18 cellular contexts compared by ENCODE assay signal in the genomic region with DNA sequence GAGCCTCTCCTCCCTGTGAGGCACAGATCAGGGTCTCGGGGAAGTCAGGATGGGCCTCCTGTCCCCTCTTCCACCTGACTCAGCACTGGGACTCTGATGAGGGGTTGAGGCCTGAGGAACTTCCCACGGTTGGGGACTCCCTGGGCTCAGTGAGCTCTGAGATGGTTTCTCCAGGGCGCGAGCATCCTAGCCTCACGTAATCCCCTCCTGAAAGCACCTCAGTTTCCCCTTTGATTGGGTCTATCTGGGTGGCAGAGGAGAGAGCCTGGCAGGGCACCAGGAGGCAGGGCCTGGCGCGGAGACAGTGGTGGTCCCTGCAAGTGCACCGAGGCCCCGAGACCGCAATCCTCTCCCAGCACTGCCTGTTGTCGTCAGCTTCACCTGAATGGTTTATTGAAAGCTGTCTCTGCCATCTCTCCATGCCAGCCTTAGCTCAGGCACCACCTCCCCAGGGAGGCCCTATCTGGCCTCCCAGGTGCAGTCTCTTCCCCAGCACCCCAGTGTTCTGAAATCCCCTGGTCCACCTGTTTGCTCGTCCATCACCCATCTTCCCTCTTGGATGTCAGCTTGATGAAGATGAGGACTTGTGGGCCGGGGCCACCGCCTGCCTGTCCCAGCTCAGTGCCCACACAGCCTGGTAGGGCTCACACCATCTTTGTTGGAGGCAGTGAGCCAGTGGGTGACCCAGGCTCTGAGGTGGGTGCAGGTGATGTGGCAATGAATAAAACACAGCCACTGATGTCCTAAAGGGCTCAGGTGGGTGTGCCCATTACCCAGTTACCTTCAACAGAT. TPM values are rescaled to one million over a fixed set of nuclear protein-coding genes. Genes with fewer than 3 reads are reported as not detected.
DNase-seq lines count a peak whose midpoint lies in the region; ATAC-seq, FAIRE-seq and TF ChIP-seq lines count a peak whose summit lies in the region.
"Had no signal": no experiment of that assay in that cellular context is flagged by ENCODE, and none has a peak within 500 bp of the region (broad histone marks: within the 10 kb centered on the region; RNA-seq: fewer than 3 reads in every experiment).

No MANE protein-coding gene starts in this region.

- H3K27ac ChIP-seq in HepG2 (ENCODE audit: extremely low read length, insufficient read depth, low read length): no peak overlapping the region
- H3K27ac ChIP-seq in right lobe of liver: no peak overlapping the region
- H3K27ac ChIP-seq in coronary artery: no peak overlapping the region
- H3K27ac ChIP-seq: BLaER1 treated with 17β-estradiol and CSF1 and Interleukin-3, amounts not matched to agents 10 nM and 100 nM; HL-60 had no signal

- H3K36me3 ChIP-seq in HepG2 (replicated peaks in 1 of 2; ENCODE audit: control insufficient read depth in 1 of 2, insufficient read depth in 2 of 2, low read length in 2 of 2) (no peaks in the 10 kb centered on the region), right lobe of liver (no peaks in the 10 kb centered on the region)
- H3K36me3 ChIP-seq: BLaER1 treated with 17β-estradiol and CSF1 and Interleukin-3, amounts not matched to agents 10 nM and 100 nM had no signal

- no peak for TF ChIP-seq POLR2A in HepG2 (IDR thresholded peaks at IDR 0.05; ENCODE audit: insufficient read depth in 1 of 2, low read depth in 2 of 2, low read length in 2 of 2)
- no peak for TF ChIP-seq POLR2A in right lobe of liver (IDR thresholded peaks at IDR 0.05)

- H3K27me3 Mint-ChIP-seq in stimulated activated memory B cell treated with anti-CD40 and anti-IgM and Interleukin-4, amounts not matched to agents 10 μg/mL and 1 μg/mL and 100 μg/mL, for 72 hours: peaks cover 37% of the 10 kb centered on the region

- no peak overlapping the region for H3K4me3 Mint-ChIP-seq in stimulated activated memory B cell treated with anti-CD40 and anti-IgM and Interleukin-4, amounts not matched to agents 10 μg/mL and 1 μg/mL and 100 μg/mL, for 72 hours
- H3K4me3 Mint-ChIP-seq: CD4-positive, CD25-positive, alpha-beta regulatory T cell; GM23338 had no signal

- no peaks in the 10 kb centered on the region for H3K79me2 ChIP-seq in HepG2 (ENCODE audit: insufficient read depth, low read length)

- no peaks in the 10 kb centered on the region for H3K36me3 Mint-ChIP-seq in stimulated activated memory B cell treated with anti-CD40 and anti-IgM and Interleukin-4, amounts not matched to agents 10 μg/mL and 1 μg/mL and 100 μg/mL, for 72 hours
- H3K36me3 Mint-ChIP-seq: CD4-positive, CD25-positive, alpha-beta regulatory T cell had no signal

- H3K9me3 ChIP-seq in HepG2 (ENCODE audit: low read length) (no peaks in the 10 kb centered on the region), right lobe of liver (no peaks in the 10 kb centered on the region)
- H3K9me3 ChIP-seq: BLaER1 treated with 17β-estradiol and CSF1 and Interleukin-3, amounts not matched to agents 10 nM and 100 nM had no signal

- in situ Hi-C loops in HepG2 (cut with HindIII; ENCODE audit: extremely low pct_ligation_motif_present, low pct_unique_long_range_greater_than_20kb): loop anchor here (5.0 kb wide), 2 partner anchors 36 to 101 kb away; no protein-coding TSS in a partner anchor

- intact Hi-C loops in HepG2 (cut with micrococcal nuclease; ENCODE audit: unreplicated experiment) (loop anchor here (2.0 kb wide), 1 partner anchor 99 kb away; no protein-coding TSS in a partner anchor), right lobe of liver (cut with DNase I) (no loop called here)

- no peaks in the 10 kb centered on the region for H4K20me1 ChIP-seq in HepG2 (ENCODE audit: insufficient read depth, low read length)
- H4K20me1 ChIP-seq: BLaER1 treated with 17β-estradiol and CSF1 and Interleukin-3, amounts not matched to agents 10 nM and 100 nM had no signal

- no TSS peak for BruUV-seq in HepG2 (replicated peaks; lab: Mats Ljungman, UMichigan)

- H3K9me3 Mint-ChIP-seq in stimulated activated memory B cell treated with anti-CD40 and anti-IgM and Interleukin-4, amounts not matched to agents 10 μg/mL and 1 μg/mL and 100 μg/mL, for 72 hours: peaks cover 4% of the 10 kb centered on the region

- TF ChIP-seq CTCF in HepG2 (CRISPR knock-in tag; IDR thresholded peaks at IDR 0.05) (no peak), right lobe of liver (IDR thresholded peaks at IDR 0.05) (no peak), coronary artery (IDR thresholded peaks at IDR 0.05) (no peak), foreskin fibroblast (IDR thresholded peaks at IDR 0.05; ENCODE audit: low read depth, low read length) (no peak)

- H3K4me3 ChIP-seq in HepG2 (replicated peaks in 1 of 3; ENCODE audit: insufficient read depth in 1 of 3, low read depth in 2 of 3, low read length in 3 of 3) (peak overlapping the region in 1 of 3 experiments; percentile 63; a peak in 2 of 6 replicates), right lobe of liver (no peak overlapping the region), coronary artery (no peak overlapping the region), foreskin fibroblast (ENCODE audit: low read depth in 1 of 2, low read length in 2 of 2) (no peak overlapping the region)
- H3K4me3 ChIP-seq: BLaER1 treated with 17β-estradiol and CSF1 and Interleukin-3, amounts not matched to agents 10 nM and 100 nM; GM12878; GM23338 had no signal

- no peak overlapping the region for H2AFZ ChIP-seq in HepG2 (ENCODE audit: low read length)
- H2AFZ ChIP-seq: GM23338 had no signal

- ATAC-seq in HepG2: peak; percentile 14
- ATAC-seq in right lobe of liver: no peak
- peak; percentile 13 for ATAC-seq in stimulated activated memory B cell treated with anti-CD40 and anti-IgM and Interleukin-4, amounts not matched to agents 10 μg/mL and 1 μg/mL and 100 μg/mL, for 72 hours
- ATAC-seq: GM23338 had no signal

- POLR2A ChIA-PET in HepG2 (lab: Yijun Ruan, JAX): interaction anchor here (1.2 to 5.8 kb wide), 2 partner anchors 14 kb away, joined by 5 to 92 read pairs; no protein-coding TSS in a partner anchor

- no peak for FAIRE-seq in HepG2 (lab: Jason Lieb, UNC)
- FAIRE-seq: GM12878 had no signal

- H3K27me3 ChIP-seq in HepG2 (ENCODE audit: control insufficient read depth in 1 of 2, insufficient read depth in 2 of 2, low read length in 2 of 2) (no peaks in the 10 kb centered on the region), right lobe of liver (no peaks in the 10 kb centered on the region)
- H3K27me3 ChIP-seq: BLaER1 treated with 17β-estradiol and CSF1 and Interleukin-3, amounts not matched to agents 10 nM and 100 nM had no signal

- TF ChIP-seq EP300 in HepG2 (IDR thresholded peaks at IDR 0.05; ENCODE audit: low read depth in 2 of 2, low read length in 2 of 2): no peak
- TF ChIP-seq EP300 in HepG2 (CRISPR knock-in tag; IDR thresholded peaks at IDR 0.05; ENCODE audit: borderline replicate concordance): no peak

- H3K4me2 ChIP-seq in HepG2 (ENCODE audit: low read depth, low read length): peak overlapping the region; percentile 77
- H3K4me2 ChIP-seq: GM23338 had no signal

- H3K4me1 Mint-ChIP-seq in stimulated activated memory B cell treated with anti-CD40 and anti-IgM and Interleukin-4, amounts not matched to agents 10 μg/mL and 1 μg/mL and 100 μg/mL, for 72 hours: no peaks in the 10 kb centered on the region
- H3K4me1 Mint-ChIP-seq: CD4-positive, CD25-positive, alpha-beta regulatory T cell; GM23338 had no signal

- no peak overlapping the region for H3K27ac Mint-ChIP-seq in stimulated activated memory B cell treated with anti-CD40 and anti-IgM and Interleukin-4, amounts not matched to agents 10 μg/mL and 1 μg/mL and 100 μg/mL, for 72 hours
- H3K27ac Mint-ChIP-seq: GM23338 had no signal

- WGBS in HepG2 (ENCODE audit: low lambda C conversion rate): 78% methylated on average over 9 of the region's 14 CpGs
- WGBS in right lobe of liver (ENCODE audit: insufficient coverage, low coverage, low lambda C conversion rate, missing lambda C conversion rate): 97% methylated on average over 5 of the region's 14 CpGs

- H3K4me1 ChIP-seq in HepG2 (ENCODE audit: insufficient read depth, low read length) (peaks cover 58% of the 10 kb centered on the region), right lobe of liver (peaks cover 0 to 8% (median 4%) of the 10 kb centered on the region in 4 donors)

- CTCF ChIA-PET in HepG2 (lab: Yijun Ruan, JAX; ENCODE audit: low intra/inter-chr PET ratio, low total read pairs): interaction anchor here (2.1 kb wide), 1 partner anchor 100 kb away, joined by 11 read pairs; no protein-coding TSS in a partner anchor

- no peak for TF ChIP-seq RAD21 in HepG2 (CRISPR knock-in tag; IDR thresholded peaks at IDR 0.05)

- H3K9ac ChIP-seq in HepG2 (ENCODE audit: insufficient read depth, low read depth, low read length): peak overlapping the region; percentile 44; the same call in 1 of the 2 replicates
- H3K9ac ChIP-seq: BLaER1 treated with 17β-estradiol and CSF1 and Interleukin-3, amounts not matched to agents 10 nM and 100 nM had no signal

- DNase-seq in HepG2 (ENCODE audit: low spot score): no peak
- DNase-seq in right lobe of liver: no peak
- peak; percentile 67 for DNase-seq in coronary artery (ENCODE audit: low spot score)
- DNase-seq in mesenteric fat pad (ENCODE audit: low spot score): peak; percentile 81
- DNase-seq in DMS53 (lab: John Stamatoyannopoulos, UW): no peak
- DNase-seq in foreskin fibroblast: no peak
- DNase-seq in stimulated activated CD4-positive, alpha-beta T cell treated with anti-CD3 and anti-CD28 coated beads, Interleukin-2, amount 100 ng/mL, for 24 hours: no peak
- DNase-seq: 8988T; ACHN; CD4-positive, CD25-positive, alpha-beta regulatory T cell; DMS 273 treated with DMSO at 0.1 percent for 48 hours; DMS79; HCEC 1CT had no signal

RNA-seq across cellular contexts. Expression of a gene that starts 52.2 kb away (rescaled TPM):
- 42.5 and 56.5 TPM in 2 replicates for total RNA-seq in HepG2 (2016; rRNA removed; fragmentation: Illumina TruSeq; extraction: Trizol)
- total RNA-seq in HepG2 (2016; cell fraction: cytosol; rRNA removed; fragmentation: Illumina TruSeq; extraction: Trizol; ENCODE audit: low read depth): 71.9 and 81.0 TPM in 2 replicates
- total RNA-seq in HepG2 (2016; cell fraction: insoluble cytoplasmic fraction; rRNA removed; fragmentation: Illumina TruSeq; extraction: Trizol): 34.4 and 55.2 TPM in 2 replicates
- 69.6 and 77.5 TPM in 2 replicates for total RNA-seq in HepG2 (2016; cell fraction: membrane; rRNA removed; fragmentation: Illumina TruSeq; extraction: Trizol)
- total RNA-seq in HepG2 (2016; cell fraction: nucleus; rRNA removed; fragmentation: Illumina TruSeq; extraction: Trizol): 66.0 and 74.7 TPM in 2 replicates
- polyA plus RNA-seq in HepG2 (2011; rRNA removed): 155 and 208 TPM in 2 replicates
- 113 and 150 TPM in 2 replicates for polyA plus RNA-seq in HepG2 (2011; cell fraction: cytosol; rRNA removed)
- polyA plus RNA-seq in HepG2 (2011; cell fraction: nucleus; rRNA removed): 207 and 256 TPM in 2 replicates
- 61.3 and 94.3 TPM in 2 replicates for polyA plus RNA-seq in HepG2 (2012)
- polyA plus RNA-seq in HepG2 (2016; cell fraction: cytosol; fragmentation: Illumina TruSeq; extraction: Trizol; ENCODE audit: low read depth): 28.0 and 30.8 TPM in 2 replicates
- 34.4 and 44.9 TPM in 2 replicates for polyA plus RNA-seq in HepG2 (2016; cell fraction: insoluble cytoplasmic fraction; fragmentation: Illumina TruSeq; extraction: Trizol; ENCODE audit: low read depth)
- 53.8 and 67.9 TPM in 2 replicates for polyA plus RNA-seq in HepG2 (2016; cell fraction: membrane; fragmentation: Illumina TruSeq; extraction: Trizol; ENCODE audit: low read depth)
- polyA plus RNA-seq in HepG2 (2016; cell fraction: nucleus; fragmentation: Illumina TruSeq; extraction: Trizol; ENCODE audit: insufficient read depth, low read depth): 84.3 and 88.3 TPM in 2 replicates
- 65.0 and 447 TPM in 2 replicates for polyA minus RNA-seq in HepG2 (2011; rRNA and poly(A)+ RNA removed; ENCODE audit: low replicate concordance)
- polyA minus RNA-seq in HepG2 (2011; cell fraction: cytosol; rRNA and poly(A)+ RNA removed): 126 and 149 TPM in 2 replicates
- 126 and 142 TPM in 2 replicates for polyA minus RNA-seq in HepG2 (2011; cell fraction: nucleus; rRNA and poly(A)+ RNA removed)
- 100 to 1,000 TPM; 165 to 218 (median 207) TPM for total RNA-seq in right lobe of liver
- 16.9 TPM for total RNA-seq in mesenteric fat pad

Comparison
In these comparisons a context has a peak if more than half of its experiments do, and no peak if none do; other contexts are left out.
1. ATAC-seq: peak in HepG2 (single experiment) and stimulated activated memory B cell treated with anti-CD40 and anti-IgM and Interleukin-4, amounts not matched to agents 10 μg/mL and 1 μg/mL and 100 μg/mL, for 72 hours (single experiment); none in right lobe of liver (0 of 4).
2. DNase-seq: peak in coronary artery (single experiment) and mesenteric fat pad (single experiment); none in HepG2 (single experiment), right lobe of liver (0 of 3), DMS53 (single experiment), foreskin fibroblast (0 of 2) and stimulated activated CD4-positive, alpha-beta T cell treated with anti-CD3 and anti-CD28 coated beads, Interleukin-2, amount 100 ng/mL, for 24 hours (0 of 2).